ENCODE assay signal across 8 cellular contexts in the genomic region with DNA sequence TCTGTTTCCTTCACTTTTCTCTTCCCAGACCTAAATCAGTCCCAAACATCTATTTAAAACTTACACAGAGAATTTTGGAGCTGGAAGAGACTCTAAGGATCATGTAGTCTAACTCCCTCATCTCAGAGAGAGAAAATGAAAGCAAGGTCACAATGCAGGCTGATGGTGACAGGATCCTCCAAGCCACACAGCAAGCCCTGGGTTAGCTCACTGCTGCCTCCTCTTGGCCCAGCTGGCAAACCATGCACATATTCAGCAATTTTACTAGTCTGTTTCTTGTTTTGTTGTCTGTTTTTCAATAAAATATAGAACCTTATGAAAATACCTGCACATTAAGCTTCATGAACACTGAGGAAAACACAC. TPM values are rescaled to one million over a fixed set of nuclear protein-coding genes. Genes with fewer than 3 reads are reported as not detected.
DNase-seq lines count a peak whose midpoint lies in the region; ATAC-seq and TF ChIP-seq lines count a peak whose summit lies in the region.

No MANE protein-coding gene starts in this region.

- H3K27me3 ChIP-seq in heart right ventricle = peaks cover 0 to 10% (median 2%) of the 10 kb centered on the region in 7 donors

- H3K4me1 ChIP-seq in heart right ventricle = peaks cover 0 to 22% (median 0%) of the 10 kb centered on the region in 9 donors

- H3K9me3 ChIP-seq in heart right ventricle = peaks cover 0 to 2% (median 0%) of the 10 kb centered on the region in 11 donors

- ATAC-seq in GM18505 (IDR thresholded peaks at IDR 0.05; ENCODE audit: unreplicated experiment) (peak; percentile 63), HG02623 (IDR thresholded peaks at IDR 0.05; ENCODE audit: unreplicated experiment) (peak; percentile 70), heart right ventricle (peak in 6 of 8 donors; percentile 55 to 72 (median 62))

- H3K27ac ChIP-seq in heart right ventricle = peak overlapping the region in 1 of 10 donors; percentile 83

- TF ChIP-seq CTCF in heart right ventricle (IDR thresholded peaks at IDR 0.05) = peak in 6 of 9 donors; percentile 28 to 78 (median 38)

- H3K36me3 ChIP-seq in heart right ventricle = no peaks in the 10 kb centered on the region

- H3K4me3 ChIP-seq in heart right ventricle = peak overlapping the region in 4 of 10 donors; percentile 11 to 34 (median 24)

- intact Hi-C loops in heart right ventricle (cut with DNase I) = loop anchor here in 1 of 10 donors (5.0 kb wide), 1 partner anchor 41 kb away; no protein-coding TSS in a partner anchor

- TF ChIP-seq POLR2A in GM18505 (IDR thresholded peaks at IDR 0.05; ENCODE audit: borderline replicate concordance, extremely low read depth, insufficient read depth, insufficient read length) = no peak

- peak; percentile 68 for DNase-seq in NOMO-1 treated with DMSO at 0.1 percent for 48 hours (lab: John Stamatoyannopoulos, UW; ENCODE audit: unreplicated experiment)
- DNase-seq in activated T-cell treated with anti-CD3 and anti-CD28 coated beads for 4 hours = peak; percentile 72
- peak; percentile 38 to 41 for DNase-seq in heart right ventricle
- DNase-seq in stimulated activated CD4-positive, alpha-beta T cell treated with anti-CD3 and anti-CD28 coated beads, Interleukin-4, amount 100 ng/mL, for 24 hours = peak; percentile 88
- no peak for DNase-seq in HuH-7.5 (ENCODE audit: low spot score)
- DNase-seq in NCI-H187 treated with DMSO at 0.1 percent for 48 hours (lab: John Stamatoyannopoulos, UW) = no peak

RNA-seq across cellular contexts. Expression of gene LY9, which starts 27.7 kb away (rescaled TPM):
- total RNA-seq in heart right ventricle = 1 to 10 TPM in 1 of 10 donors, under 1 TPM in 4, not detected in 5; 0.25 to 1.4 (median 0.42) TPM
- under 1 TPM in 1 of 2 donors, not detected in 1; 0.10 TPM for polyA plus RNA-seq in heart right ventricle

RNA-seq across cellular contexts. Expression of gene SLAMF7, which starts 29.2 kb away (rescaled TPM):
- 10 to 100 TPM in 1 of 10 donors, under 1 TPM in 9; 0.11 to 19.4 (median 0.34) TPM for total RNA-seq in heart right ventricle
- polyA plus RNA-seq in heart right ventricle = under 1 TPM; 0.13 to 0.22 TPM

RNA-seq across cellular contexts. Expression of gene CD48, which starts 56.7 kb away (rescaled TPM):
- 10 to 100 TPM in 1 of 10 donors, 1 to 10 TPM in 4, under 1 TPM in 5; 0.40 to 20.9 (median 0.96) TPM for total RNA-seq in heart right ventricle
- 1 to 10 TPM in 1 of 2 donors, under 1 TPM in 1; 0.80 to 1.9 TPM for polyA plus RNA-seq in heart right ventricle

Comparison
In these comparisons a context has a peak if more than half of its experiments do, and no peak if none do; other contexts are left out.
1. DNase-seq: peak in NOMO-1 treated with DMSO at 0.1 percent for 48 hours (single experiment), activated T-cell treated with anti-CD3 and anti-CD28 coated beads for 4 hours (single experiment), heart right ventricle (2 of 2) and stimulated activated CD4-positive, alpha-beta T cell treated with anti-CD3 and anti-CD28 coated beads, Interleukin-4, amount 100 ng/mL, for 24 hours (single experiment); none in HuH-7.5 (single experiment) and NCI-H187 treated with DMSO at 0.1 percent for 48 hours (single experiment).
2. Peak in every context shown above with its lines, with median percentiles within 50 percentile points of each other: ATAC-seq.